Comparison of ENCODE assay signal across 10 cellular contexts in the genomic region with DNA sequence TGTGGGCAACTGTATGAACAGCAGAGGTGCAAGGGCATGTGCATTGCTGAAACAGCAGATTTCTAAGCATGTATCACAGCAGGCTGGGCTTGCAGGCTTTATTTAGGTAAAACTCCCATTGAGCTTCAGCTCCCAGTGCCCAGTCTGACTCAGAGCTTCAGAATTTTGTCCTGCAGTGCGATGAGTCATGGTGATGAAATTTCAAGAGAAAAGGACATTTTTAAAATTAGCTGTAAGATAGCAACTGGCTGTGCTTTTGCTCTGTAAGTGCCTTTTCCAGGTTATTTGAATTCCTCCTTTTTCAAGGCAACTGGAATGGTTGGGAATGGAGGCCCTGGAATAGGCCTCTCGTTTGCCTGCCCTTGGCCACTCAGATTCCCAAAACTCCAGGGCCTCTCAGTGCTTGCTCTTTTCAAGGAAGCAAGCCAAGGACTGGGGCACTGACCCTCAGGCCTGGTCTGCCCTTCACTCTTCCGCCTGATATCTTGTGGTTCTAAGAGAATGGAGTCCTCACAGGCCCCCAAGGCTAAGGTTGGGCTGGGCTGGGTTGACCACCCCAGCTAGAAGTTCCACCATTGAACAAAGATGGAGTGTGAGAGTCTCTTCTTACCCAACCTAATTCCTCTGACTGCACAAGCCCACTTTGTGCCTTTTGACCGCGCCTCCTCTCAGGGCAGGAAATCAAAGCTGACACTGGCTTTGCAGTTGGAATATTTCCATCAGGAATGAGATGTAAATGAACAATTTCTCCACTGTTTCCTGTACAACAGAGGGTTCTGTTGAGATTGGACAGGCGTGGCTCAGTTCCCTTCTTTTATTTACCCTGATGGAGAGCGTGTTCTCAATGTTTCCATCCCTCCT. TPM values are rescaled to one million over a fixed set of nuclear protein-coding genes. Genes with fewer than 3 reads are reported as not detected.
A peak's percentile ranks its signal among the peaks of the same experiment; 100 is the strongest.
DNase-seq lines count a peak whose midpoint lies in the region; TF ChIP-seq lines count a peak whose summit lies in the region.
"Had no signal": no experiment of that assay in that cellular context is flagged by ENCODE, and none has a peak within 500 bp of the region (broad histone marks: within the 10 kb centered on the region; RNA-seq: fewer than 3 reads in every experiment).

No MANE protein-coding gene starts in this region.

- no peaks in the 10 kb centered on the region for H3K36me3 ChIP-seq in Peyer's patch
- H3K36me3 ChIP-seq in uterus, result no peaks in the 10 kb centered on the region
- H3K36me3 ChIP-seq: BLaER1 treated with 17β-estradiol and CSF1 and Interleukin-3, amounts not matched to agents 10 nM and 100 nM had no signal

- DNase-seq in NCI-H2196 (lab: John Stamatoyannopoulos, UW; ENCODE audit: unreplicated experiment) (peak; percentile 43), NCI-H2196 treated with DMSO at 0.1 percent for 48 hours (lab: John Stamatoyannopoulos, UW; ENCODE audit: unreplicated experiment) (no peak), Peyer's patch (peak in 1 of 3 donors; percentile 51), epithelial cell of prostate (ENCODE audit: low read depth, low spot score) (peak; percentile 48), mucosa of gallbladder (ENCODE audit: low spot score) (peak; percentile 69), uterus (peak; percentile 59 to 75), NCI-H1048 (lab: John Stamatoyannopoulos, UW) (no peak)
- DNase-seq in effector CD8-positive, alpha-beta T cell (lab: John Stamatoyannopoulos, UW), result no peak

- H3K27me3 ChIP-seq in Peyer's patch (no peaks in the 10 kb centered on the region), uterus (no peaks in the 10 kb centered on the region)
- H3K27me3 ChIP-seq: BLaER1 treated with 17β-estradiol and CSF1 and Interleukin-3, amounts not matched to agents 10 nM and 100 nM had no signal

- no peak for TF ChIP-seq POLR2A in Peyer's patch (IDR thresholded peaks at IDR 0.05)
- no peak for TF ChIP-seq POLR2A in uterus (IDR thresholded peaks at IDR 0.05)

- H3K4me3 ChIP-seq in Peyer's patch, result no peak overlapping the region
- H3K4me3 ChIP-seq in uterus, result no peak overlapping the region
- H3K4me3 ChIP-seq: BLaER1 treated with 17β-estradiol and CSF1 and Interleukin-3, amounts not matched to agents 10 nM and 100 nM had no signal

- H3K9me3 ChIP-seq in Peyer's patch, result no peaks in the 10 kb centered on the region
- H3K9me3 ChIP-seq in uterus, result no peaks in the 10 kb centered on the region
- H3K9me3 ChIP-seq: BLaER1 treated with 17β-estradiol and CSF1 and Interleukin-3, amounts not matched to agents 10 nM and 100 nM had no signal

- intact Hi-C loops in uterus (cut with DNase I; ENCODE audit: low total_unique reads), result no loop called here

- H3K4me1 ChIP-seq in Peyer's patch (peaks cover 0 to 27% (median 0%) of the 10 kb centered on the region in 4 donors), uterus (peaks cover 0 to 4% of the 10 kb centered on the region in 2 donors)

- H3K27ac ChIP-seq in Peyer's patch (peak overlapping the region; percentile 47 to 82 (median 68)), epithelial cell of prostate (peak overlapping the region; percentile 95), uterus (peak overlapping the region; percentile 80 to 97)
- H3K27ac ChIP-seq: VCaP had no signal

- TF ChIP-seq CTCF in Peyer's patch (IDR thresholded peaks at IDR 0.05), result no peak
- TF ChIP-seq CTCF in uterus (IDR thresholded peaks at IDR 0.05), result no peak

RNA-seq across cellular contexts. Expression of gene PRSS23, which starts 59.5 kb away (rescaled TPM):
- total RNA-seq in Peyer's patch (10 to 100 TPM in 1 of 4 donors, 1 to 10 TPM in 3; 4.6 to 12.0 (median 8.5) TPM), mucosa of gallbladder (178 TPM), uterus (100 to 1,000 TPM in 2 of 4 donors, 10 to 100 TPM in 2; 28.8 to 126 (median 106) TPM)

Comparison
In these comparisons a context has a peak if more than half of its experiments do, and no peak if none do; other contexts are left out.
1. DNase-seq: peak in NCI-H2196 (single experiment), epithelial cell of prostate (single experiment), mucosa of gallbladder (single experiment) and uterus (2 of 2); none in NCI-H2196 treated with DMSO at 0.1 percent for 48 hours (single experiment), effector CD8-positive, alpha-beta T cell (single experiment) and NCI-H1048 (single experiment).
2. Peak in every context shown above with its lines, with median percentiles within 50 percentile points of each other: H3K27ac ChIP-seq.